ENCODE assay signal across 1 cellular context in genomic region chr17:73278465-73279453, GRCh38.
A peak's percentile ranks its signal among the peaks of the same experiment; 100 is the strongest.
TF ChIP-seq lines count a peak whose summit lies in the region.

No MANE protein-coding gene starts in this region.

TF ChIP-seq in HepG2, 621 proteins besides CTCF, POLR2A, EP300 and RAD21 (continued from another document and continues in another):
- TF ChIP-seq IRF1 (CRISPR knock-in tag; IDR thresholded peaks at IDR 0.05; ENCODE audit: low read depth) (no peak), AHR (CRISPR knock-in tag; IDR thresholded peaks at IDR 0.05) (no peak), HOXA3 (CRISPR knock-in tag; IDR thresholded peaks at IDR 0.05) (no peak), CEBPZ (IDR thresholded peaks at IDR 0.05; ENCODE audit: low read length) (no peak), ZNF367 (CRISPR knock-in tag; IDR thresholded peaks at IDR 0.05; ENCODE audit: borderline replicate concordance) (no peak), ERF (CRISPR knock-in tag; IDR thresholded peaks at IDR 0.05) (no peak), SUZ12 (IDR thresholded peaks at IDR 0.05; ENCODE audit: low read depth, low read length) (no peak), CENPT (CRISPR knock-in tag; IDR thresholded peaks at IDR 0.05; ENCODE audit: low read depth) (no peak), U2AF2 (IDR thresholded peaks at IDR 0.05; ENCODE audit: low read depth, low read length) (no peak), MEIS1 (CRISPR knock-in tag; IDR thresholded peaks at IDR 0.05; ENCODE audit: borderline replicate concordance) (no peak), ELK4 (CRISPR knock-in tag; IDR thresholded peaks at IDR 0.05; ENCODE audit: borderline replicate concordance) (no peak), ARHGAP35 (CRISPR knock-in tag; IDR thresholded peaks at IDR 0.05; ENCODE audit: borderline replicate concordance) (no peak), PAX8 (CRISPR knock-in tag; IDR thresholded peaks at IDR 0.05; ENCODE audit: borderline replicate concordance) (no peak), MED13 (CRISPR knock-in tag; IDR thresholded peaks at IDR 0.05) (peak; percentile 49; the same call in 1 of the 2 replicates), ZNF264 (CRISPR knock-in tag; IDR thresholded peaks at IDR 0.05) (no peak), HMG20A (CRISPR knock-in tag; IDR thresholded peaks at IDR 0.05; ENCODE audit: borderline replicate concordance) (0 out of 2 replicates have a peak, but pooled peaks have one; percentile 18), SPEN (CRISPR knock-in tag; IDR thresholded peaks at IDR 0.05; ENCODE audit: low read depth) (no peak), JDP2 (CRISPR knock-in tag; IDR thresholded peaks at IDR 0.05; ENCODE audit: borderline replicate concordance) (no peak), ZNF331 (CRISPR knock-in tag; IDR thresholded peaks at IDR 0.05) (no peak), ZNF83 (CRISPR knock-in tag; IDR thresholded peaks at IDR 0.05; ENCODE audit: borderline replicate concordance) (no peak), THYN1 (CRISPR knock-in tag; IDR thresholded peaks at IDR 0.05; ENCODE audit: borderline replicate concordance, low read depth) (0 out of 2 replicates have a peak, but pooled peaks have one; percentile 57), KAT7 (CRISPR knock-in tag; IDR thresholded peaks at IDR 0.05; ENCODE audit: borderline replicate concordance) (no peak), KLF11 (CRISPR knock-in tag; IDR thresholded peaks at IDR 0.05) (no peak), SNAPC2 (CRISPR knock-in tag; IDR thresholded peaks at IDR 0.05) (peak; percentile 69; the same call in 1 of the 2 replicates), TCF7L2 (IDR thresholded peaks at IDR 0.05; ENCODE audit: low read depth, low read length) (no peak), CC2D1A (CRISPR knock-in tag; IDR thresholded peaks at IDR 0.05) (no peak), TBX2 (CRISPR knock-in tag; IDR thresholded peaks at IDR 0.05; ENCODE audit: borderline replicate concordance) (0 out of 2 replicates have a peak, but pooled peaks have one; percentile 4), REL (CRISPR knock-in tag; conservative IDR thresholded peaks at IDR 0.05) (no peak), NFE2 (CRISPR knock-in tag; IDR thresholded peaks at IDR 0.05) (no peak), YY1 (IDR thresholded peaks at IDR 0.05; ENCODE audit: insufficient read depth, insufficient replicate concordance, low read depth, low read length) (no peak), NR2C2 (CRISPR knock-in tag; IDR thresholded peaks at IDR 0.05; ENCODE audit: borderline replicate concordance) (no peak), ZNF10 (CRISPR knock-in tag; IDR thresholded peaks at IDR 0.05; ENCODE audit: borderline replicate concordance, low read depth) (no peak), KDM5A (IDR thresholded peaks at IDR 0.05; ENCODE audit: borderline replicate concordance, low read length) (no peak), ZNF354B (CRISPR knock-in tag; IDR thresholded peaks at IDR 0.05) (0 out of 2 replicates have a peak, but pooled peaks have one; percentile 42), PLRG1 (conservative IDR thresholded peaks at IDR 0.05) (no peak), SP140L (CRISPR knock-in tag; IDR thresholded peaks at IDR 0.05; ENCODE audit: borderline replicate concordance) (no peak), E2F1 (CRISPR knock-in tag; IDR thresholded peaks at IDR 0.05) (no peak), TRIM24 (CRISPR knock-in tag; IDR thresholded peaks at IDR 0.05) (no peak), RXRA (CRISPR knock-in tag; IDR thresholded peaks at IDR 0.05) (no peak), FOXP4 (CRISPR knock-in tag; IDR thresholded peaks at IDR 0.05) (no peak; the same call in 1 of the 2 replicates), ARID4A (CRISPR knock-in tag; IDR thresholded peaks at IDR 0.05; ENCODE audit: borderline replicate concordance) (0 out of 2 replicates have a peak, but pooled peaks have one; percentile 35), ZNF430 (CRISPR knock-in tag; IDR thresholded peaks at IDR 0.05) (no peak), BORCS8-MEF2B (CRISPR knock-in tag; IDR thresholded peaks at IDR 0.05) (peak; percentile 56; the same call in 1 of the 2 replicates), NR2F6 (IDR thresholded peaks at IDR 0.05) (no peak; the same call in 1 of the 2 replicates), NR2F6 (CRISPR knock-in tag; IDR thresholded peaks at IDR 0.05) (no peak)
- TF ChIP-seq, protein P1, sequence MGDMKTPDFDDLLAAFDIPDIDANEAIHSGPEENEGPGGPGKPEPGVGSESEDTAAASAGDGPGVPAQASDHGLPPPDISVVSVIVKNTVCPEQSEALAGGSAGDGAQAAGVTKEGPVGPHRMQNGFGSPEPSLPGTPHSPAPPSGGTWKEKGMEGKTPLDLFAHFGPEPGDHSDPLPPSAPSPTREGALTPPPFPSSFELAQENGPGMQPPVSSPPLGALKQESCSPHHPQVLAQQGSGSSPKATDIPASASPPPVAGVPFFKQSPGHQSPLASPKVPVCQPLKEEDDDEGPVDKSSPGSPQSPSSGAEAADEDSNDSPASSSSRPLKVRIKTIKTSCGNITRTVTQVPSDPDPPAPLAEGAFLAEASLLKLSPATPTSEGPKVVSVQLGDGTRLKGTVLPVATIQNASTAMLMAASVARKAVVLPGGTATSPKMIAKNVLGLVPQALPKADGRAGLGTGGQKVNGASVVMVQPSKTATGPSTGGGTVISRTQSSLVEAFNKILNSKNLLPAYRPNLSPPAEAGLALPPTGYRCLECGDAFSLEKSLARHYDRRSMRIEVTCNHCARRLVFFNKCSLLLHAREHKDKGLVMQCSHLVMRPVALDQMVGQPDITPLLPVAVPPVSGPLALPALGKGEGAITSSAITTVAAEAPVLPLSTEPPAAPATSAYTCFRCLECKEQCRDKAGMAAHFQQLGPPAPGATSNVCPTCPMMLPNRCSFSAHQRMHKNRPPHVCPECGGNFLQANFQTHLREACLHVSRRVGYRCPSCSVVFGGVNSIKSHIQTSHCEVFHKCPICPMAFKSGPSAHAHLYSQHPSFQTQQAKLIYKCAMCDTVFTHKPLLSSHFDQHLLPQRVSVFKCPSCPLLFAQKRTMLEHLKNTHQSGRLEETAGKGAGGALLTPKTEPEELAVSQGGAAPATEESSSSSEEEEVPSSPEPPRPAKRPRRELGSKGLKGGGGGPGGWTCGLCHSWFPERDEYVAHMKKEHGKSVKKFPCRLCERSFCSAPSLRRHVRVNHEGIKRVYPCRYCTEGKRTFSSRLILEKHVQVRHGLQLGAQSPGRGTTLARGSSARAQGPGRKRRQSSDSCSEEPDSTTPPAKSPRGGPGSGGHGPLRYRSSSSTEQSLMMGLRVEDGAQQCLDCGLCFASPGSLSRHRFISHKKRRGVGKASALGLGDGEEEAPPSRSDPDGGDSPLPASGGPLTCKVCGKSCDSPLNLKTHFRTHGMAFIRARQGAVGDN (CRISPR knock-in tag; IDR thresholded peaks at IDR 0.05) = peak; percentile 29
- TF ChIP-seq, protein P2, sequence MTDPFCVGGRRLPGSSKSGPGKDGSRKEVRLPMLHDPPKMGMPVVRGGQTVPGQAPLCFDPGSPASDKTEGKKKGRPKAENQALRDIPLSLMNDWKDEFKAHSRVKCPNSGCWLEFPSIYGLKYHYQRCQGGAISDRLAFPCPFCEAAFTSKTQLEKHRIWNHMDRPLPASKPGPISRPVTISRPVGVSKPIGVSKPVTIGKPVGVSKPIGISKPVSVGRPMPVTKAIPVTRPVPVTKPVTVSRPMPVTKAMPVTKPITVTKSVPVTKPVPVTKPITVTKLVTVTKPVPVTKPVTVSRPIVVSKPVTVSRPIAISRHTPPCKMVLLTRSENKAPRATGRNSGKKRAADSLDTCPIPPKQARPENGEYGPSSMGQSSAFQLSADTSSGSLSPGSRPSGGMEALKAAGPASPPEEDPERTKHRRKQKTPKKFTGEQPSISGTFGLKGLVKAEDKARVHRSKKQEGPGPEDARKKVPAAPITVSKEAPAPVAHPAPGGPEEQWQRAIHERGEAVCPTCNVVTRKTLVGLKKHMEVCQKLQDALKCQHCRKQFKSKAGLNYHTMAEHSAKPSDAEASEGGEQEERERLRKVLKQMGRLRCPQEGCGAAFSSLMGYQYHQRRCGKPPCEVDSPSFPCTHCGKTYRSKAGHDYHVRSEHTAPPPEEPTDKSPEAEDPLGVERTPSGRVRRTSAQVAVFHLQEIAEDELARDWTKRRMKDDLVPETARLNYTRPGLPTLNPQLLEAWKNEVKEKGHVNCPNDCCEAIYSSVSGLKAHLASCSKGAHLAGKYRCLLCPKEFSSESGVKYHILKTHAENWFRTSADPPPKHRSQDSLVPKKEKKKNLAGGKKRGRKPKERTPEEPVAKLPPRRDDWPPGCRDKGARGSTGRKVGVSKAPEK (CRISPR knock-in tag; IDR thresholded peaks at IDR 0.05; ENCODE audit: borderline replicate concordance) = no peak
